In genomic region chr1:153150846-153151245, GRCh38 we compare ENCODE assay signal across 1 cellular context.
TF ChIP-seq lines count a peak whose summit lies in the region.

Gene SPRR2G (minus strand): TSS chr1:153150890. CDS start chr1:153150110, 780 bp downstream.

TF ChIP-seq in GM23338, 12 proteins besides CTCF, POLR2A, EP300 and RAD21:
- TF ChIP-seq STAT1 (IDR thresholded peaks at IDR 0.05; ENCODE audit: unreplicated experiment) (no peak), ZNF114 (CRISPR knock-in tag; IDR thresholded peaks at IDR 0.05) (no peak), NANOG (IDR thresholded peaks at IDR 0.05; ENCODE audit: borderline replicate concordance) (no peak), ZNF331 (CRISPR knock-in tag; IDR thresholded peaks at IDR 0.05; ENCODE audit: low read depth) (no peak), POLR2AphosphoS5 (IDR thresholded peaks at IDR 0.05; ENCODE audit: low read depth) (no peak), EZH2phosphoT487 (IDR thresholded peaks at IDR 0.05; ENCODE audit: unreplicated experiment) (no peak), CREB1 (CRISPR knock-in tag; IDR thresholded peaks at IDR 0.05; ENCODE audit: low read depth) (no peak), EZH2 (IDR thresholded peaks at IDR 0.05; ENCODE audit: low read depth, unreplicated experiment) (no peak), JUNB (IDR thresholded peaks at IDR 0.05; ENCODE audit: unreplicated experiment) (no peak)
- TF ChIP-seq, protein P1, sequence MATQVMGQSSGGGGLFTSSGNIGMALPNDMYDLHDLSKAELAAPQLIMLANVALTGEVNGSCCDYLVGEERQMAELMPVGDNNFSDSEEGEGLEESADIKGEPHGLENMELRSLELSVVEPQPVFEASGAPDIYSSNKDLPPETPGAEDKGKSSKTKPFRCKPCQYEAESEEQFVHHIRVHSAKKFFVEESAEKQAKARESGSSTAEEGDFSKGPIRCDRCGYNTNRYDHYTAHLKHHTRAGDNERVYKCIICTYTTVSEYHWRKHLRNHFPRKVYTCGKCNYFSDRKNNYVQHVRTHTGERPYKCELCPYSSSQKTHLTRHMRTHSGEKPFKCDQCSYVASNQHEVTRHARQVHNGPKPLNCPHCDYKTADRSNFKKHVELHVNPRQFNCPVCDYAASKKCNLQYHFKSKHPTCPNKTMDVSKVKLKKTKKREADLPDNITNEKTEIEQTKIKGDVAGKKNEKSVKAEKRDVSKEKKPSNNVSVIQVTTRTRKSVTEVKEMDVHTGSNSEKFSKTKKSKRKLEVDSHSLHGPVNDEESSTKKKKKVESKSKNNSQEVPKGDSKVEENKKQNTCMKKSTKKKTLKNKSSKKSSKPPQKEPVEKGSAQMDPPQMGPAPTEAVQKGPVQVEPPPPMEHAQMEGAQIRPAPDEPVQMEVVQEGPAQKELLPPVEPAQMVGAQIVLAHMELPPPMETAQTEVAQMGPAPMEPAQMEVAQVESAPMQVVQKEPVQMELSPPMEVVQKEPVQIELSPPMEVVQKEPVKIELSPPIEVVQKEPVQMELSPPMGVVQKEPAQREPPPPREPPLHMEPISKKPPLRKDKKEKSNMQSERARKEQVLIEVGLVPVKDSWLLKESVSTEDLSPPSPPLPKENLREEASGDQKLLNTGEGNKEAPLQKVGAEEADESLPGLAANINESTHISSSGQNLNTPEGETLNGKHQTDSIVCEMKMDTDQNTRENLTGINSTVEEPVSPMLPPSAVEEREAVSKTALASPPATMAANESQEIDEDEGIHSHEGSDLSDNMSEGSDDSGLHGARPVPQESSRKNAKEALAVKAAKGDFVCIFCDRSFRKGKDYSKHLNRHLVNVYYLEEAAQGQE (IDR thresholded peaks at IDR 0.05; ENCODE audit: unreplicated experiment) = no peak
- TF ChIP-seq, protein P2, sequence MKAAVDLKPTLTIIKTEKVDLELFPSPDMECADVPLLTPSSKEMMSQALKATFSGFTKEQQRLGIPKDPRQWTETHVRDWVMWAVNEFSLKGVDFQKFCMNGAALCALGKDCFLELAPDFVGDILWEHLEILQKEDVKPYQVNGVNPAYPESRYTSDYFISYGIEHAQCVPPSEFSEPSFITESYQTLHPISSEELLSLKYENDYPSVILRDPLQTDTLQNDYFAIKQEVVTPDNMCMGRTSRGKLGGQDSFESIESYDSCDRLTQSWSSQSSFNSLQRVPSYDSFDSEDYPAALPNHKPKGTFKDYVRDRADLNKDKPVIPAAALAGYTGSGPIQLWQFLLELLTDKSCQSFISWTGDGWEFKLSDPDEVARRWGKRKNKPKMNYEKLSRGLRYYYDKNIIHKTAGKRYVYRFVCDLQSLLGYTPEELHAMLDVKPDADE (IDR thresholded peaks at IDR 0.05) = no peak
- TF ChIP-seq, protein P3, sequence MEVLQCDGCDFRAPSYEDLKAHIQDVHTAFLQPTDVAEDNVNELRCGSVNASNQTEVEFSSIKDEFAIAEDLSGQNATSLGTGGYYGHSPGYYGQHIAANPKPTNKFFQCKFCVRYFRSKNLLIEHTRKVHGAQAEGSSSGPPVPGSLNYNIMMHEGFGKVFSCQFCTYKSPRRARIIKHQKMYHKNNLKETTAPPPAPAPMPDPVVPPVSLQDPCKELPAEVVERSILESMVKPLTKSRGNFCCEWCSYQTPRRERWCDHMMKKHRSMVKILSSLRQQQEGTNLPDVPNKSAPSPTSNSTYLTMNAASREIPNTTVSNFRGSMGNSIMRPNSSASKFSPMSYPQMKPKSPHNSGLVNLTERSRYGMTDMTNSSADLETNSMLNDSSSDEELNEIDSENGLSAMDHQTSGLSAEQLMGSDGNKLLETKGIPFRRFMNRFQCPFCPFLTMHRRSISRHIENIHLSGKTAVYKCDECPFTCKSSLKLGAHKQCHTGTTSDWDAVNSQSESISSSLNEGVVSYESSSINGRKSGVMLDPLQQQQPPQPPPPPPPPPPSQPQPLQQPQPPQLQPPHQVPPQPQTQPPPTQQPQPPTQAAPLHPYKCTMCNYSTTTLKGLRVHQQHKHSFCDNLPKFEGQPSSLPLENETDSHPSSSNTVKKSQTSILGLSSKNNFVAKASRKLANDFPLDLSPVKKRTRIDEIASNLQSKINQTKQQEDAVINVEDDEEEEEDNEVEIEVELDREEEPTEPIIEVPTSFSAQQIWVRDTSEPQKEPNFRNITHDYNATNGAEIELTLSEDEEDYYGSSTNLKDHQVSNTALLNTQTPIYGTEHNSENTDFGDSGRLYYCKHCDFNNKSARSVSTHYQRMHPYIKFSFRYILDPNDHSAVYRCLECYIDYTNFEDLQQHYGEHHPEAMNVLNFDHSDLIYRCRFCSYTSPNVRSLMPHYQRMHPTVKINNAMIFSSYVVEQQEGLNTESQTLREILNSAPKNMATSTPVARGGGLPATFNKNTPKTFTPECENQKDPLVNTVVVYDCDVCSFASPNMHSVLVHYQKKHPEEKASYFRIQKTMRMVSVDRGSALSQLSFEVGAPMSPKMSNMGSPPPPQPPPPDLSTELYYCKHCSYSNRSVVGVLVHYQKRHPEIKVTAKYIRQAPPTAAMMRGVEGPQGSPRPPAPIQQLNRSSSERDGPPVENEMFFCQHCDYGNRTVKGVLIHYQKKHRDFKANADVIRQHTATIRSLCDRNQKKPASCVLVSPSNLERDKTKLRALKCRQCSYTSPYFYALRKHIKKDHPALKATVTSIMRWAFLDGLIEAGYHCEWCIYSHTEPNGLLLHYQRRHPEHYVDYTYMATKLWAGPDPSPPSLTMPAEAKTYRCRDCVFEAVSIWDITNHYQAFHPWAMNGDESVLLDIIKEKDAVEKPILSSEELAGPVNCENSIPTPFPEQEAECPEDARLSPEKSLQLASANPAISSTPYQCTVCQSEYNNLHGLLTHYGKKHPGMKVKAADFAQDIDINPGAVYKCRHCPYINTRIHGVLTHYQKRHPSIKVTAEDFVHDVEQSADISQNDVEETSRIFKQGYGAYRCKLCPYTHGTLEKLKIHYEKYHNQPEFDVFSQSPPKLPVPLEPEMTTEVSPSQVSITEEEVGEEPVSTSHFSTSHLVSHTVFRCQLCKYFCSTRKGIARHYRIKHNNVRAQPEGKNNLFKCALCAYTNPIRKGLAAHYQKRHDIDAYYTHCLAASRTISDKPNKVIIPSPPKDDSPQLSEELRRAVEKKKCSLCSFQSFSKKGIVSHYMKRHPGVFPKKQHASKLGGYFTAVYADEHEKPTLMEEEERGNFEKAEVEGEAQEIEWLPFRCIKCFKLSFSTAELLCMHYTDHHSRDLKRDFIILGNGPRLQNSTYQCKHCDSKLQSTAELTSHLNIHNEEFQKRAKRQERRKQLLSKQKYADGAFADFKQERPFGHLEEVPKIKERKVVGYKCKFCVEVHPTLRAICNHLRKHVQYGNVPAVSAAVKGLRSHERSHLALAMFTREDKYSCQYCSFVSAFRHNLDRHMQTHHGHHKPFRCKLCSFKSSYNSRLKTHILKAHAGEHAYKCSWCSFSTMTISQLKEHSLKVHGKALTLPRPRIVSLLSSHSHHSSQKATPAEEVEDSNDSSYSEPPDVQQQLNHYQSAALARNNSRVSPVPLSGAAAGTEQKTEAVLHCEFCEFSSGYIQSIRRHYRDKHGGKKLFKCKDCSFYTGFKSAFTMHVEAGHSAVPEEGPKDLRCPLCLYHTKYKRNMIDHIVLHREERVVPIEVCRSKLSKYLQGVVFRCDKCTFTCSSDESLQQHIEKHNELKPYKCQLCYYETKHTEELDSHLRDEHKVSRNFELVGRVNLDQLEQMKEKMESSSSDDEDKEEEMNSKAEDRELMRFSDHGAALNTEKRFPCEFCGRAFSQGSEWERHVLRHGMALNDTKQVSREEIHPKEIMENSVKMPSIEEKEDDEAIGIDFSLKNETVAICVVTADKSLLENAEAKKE (CRISPR knock-in tag; IDR thresholded peaks at IDR 0.05) = no peak
